23 cellular contexts compared by ENCODE assay signal in the genomic region with DNA sequence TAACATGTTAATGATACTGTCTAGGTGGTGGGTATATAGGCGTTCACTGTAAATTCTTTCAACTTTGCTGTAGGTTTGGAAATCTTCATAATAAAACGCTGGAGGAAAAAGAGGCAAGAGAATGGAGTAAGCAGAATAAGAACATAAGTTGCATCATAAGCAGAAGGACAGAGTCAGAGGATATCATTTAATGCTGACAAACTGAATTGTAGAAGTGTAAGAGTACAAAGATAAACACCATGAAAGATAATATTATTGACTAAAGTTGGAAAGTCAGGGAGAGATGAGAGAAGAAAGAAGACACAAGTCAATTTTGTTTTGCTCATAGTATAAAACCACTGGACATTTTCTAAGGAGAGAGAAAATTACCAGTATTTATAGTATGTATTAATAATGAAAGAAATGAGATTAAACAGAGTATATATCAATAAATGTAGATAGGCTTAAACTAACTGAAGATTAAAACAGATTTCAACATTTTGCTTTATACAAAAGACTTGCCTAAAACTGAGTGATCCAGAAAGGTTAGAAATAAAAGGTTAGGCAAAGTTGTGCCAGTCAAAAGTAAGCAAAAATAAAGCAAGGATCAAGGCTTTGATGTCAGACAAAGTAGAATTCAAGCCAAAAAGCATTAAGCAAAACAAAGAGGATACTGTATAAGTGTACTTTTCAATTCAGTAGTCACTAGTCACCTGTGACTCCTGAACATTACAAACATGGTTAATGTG. TPM values are rescaled to one million over a fixed set of nuclear protein-coding genes. Genes with fewer than 3 reads are reported as not detected.
"Had no signal": no experiment of that assay in that cellular context is flagged by ENCODE, and none has a peak within 500 bp of the region (broad histone marks: within the 10 kb centered on the region; RNA-seq: fewer than 3 reads in every experiment).

No MANE protein-coding gene starts in this region.

- H3K27me3 Mint-ChIP-seq: stimulated activated naive CD8-positive, alpha-beta T cell treated with anti-CD3 and anti-CD28 coated beads, Interleukin-15, amount 100 ng/mL, for 72 hours had no signal

- H3K4me2 ChIP-seq: neural progenitor cell had no signal

- H3K27ac Mint-ChIP-seq: activated CD4-positive, alpha-beta memory T cell treated with anti-CD3 and anti-CD28 coated beads for 36 hours; activated naive CD8-positive, alpha-beta T cell treated with anti-CD3 and anti-CD28 coated beads, Interleukin-2, amount 50 U/mL, for 24 hours; activated T-helper 1 cell treated with anti-CD3 and anti-CD28 coated beads, Interleukin-12 subunit alpha, Interleukin-12 subunit beta, Interleukin-2, Interleukin-4 antibody, amounts not matched to agents 30 ng/mL and 10 ng/mL and 1 ng/mL, durations not matched to agents 14 hours and 24 hours and 36 hours; mesothelial cell of epicardium; naive thymus-derived CD8-positive, alpha-beta T cell; neural progenitor cell; stimulated activated naive CD8-positive, alpha-beta T cell treated with anti-CD3 and anti-CD28 coated beads, Interleukin-15, amount 100 ng/mL, for 72 hours; T-helper 1 cell treated with Interleukin-12 subunit alpha and Interleukin-12 subunit beta and Interleukin-4 antibody, amounts not matched to agents 30 μg/mL and 1 μg/mL, for 36 hours had no signal

- H3K27ac ChIP-seq: brain microvascular endothelial cell, neural progenitor cell, tibial artery had no signal

- H3K4me3 ChIP-seq: left ventricle myocardium inferior, neural progenitor cell, tibial artery had no signal

- H3K4me1 ChIP-seq: neural progenitor cell had no signal

- H3K4me3 Mint-ChIP-seq: activated CD4-positive, alpha-beta memory T cell treated with anti-CD3 and anti-CD28 coated beads for 36 hours; activated naive CD8-positive, alpha-beta T cell treated with anti-CD3 and anti-CD28 coated beads, Interleukin-2, amount 50 U/mL, for 24 hours; activated T-helper 1 cell treated with anti-CD3 and anti-CD28 coated beads, Interleukin-12 subunit alpha, Interleukin-12 subunit beta, Interleukin-2, Interleukin-4 antibody, amounts not matched to agents 30 ng/mL and 10 ng/mL and 1 ng/mL, durations not matched to agents 14 hours and 24 hours and 36 hours; mesothelial cell of epicardium; naive thymus-derived CD8-positive, alpha-beta T cell; neural progenitor cell; stimulated activated naive CD8-positive, alpha-beta T cell treated with anti-CD3 and anti-CD28 coated beads, Interleukin-15, amount 100 ng/mL, for 72 hours; T-helper 1 cell treated with Interleukin-12 subunit alpha and Interleukin-12 subunit beta and Interleukin-4 antibody, amounts not matched to agents 30 μg/mL and 1 μg/mL, for 36 hours had no signal

- H3K9me3 ChIP-seq: left ventricle myocardium inferior, tibial artery had no signal

- H3K27me3 ChIP-seq: brain microvascular endothelial cell, neural progenitor cell, tibial artery had no signal

- DNase-seq: activated CD4-positive, alpha-beta memory T cell treated with anti-CD3 and anti-CD28 coated beads for 36 hours; activated CD4-positive, alpha-beta T cell treated with anti-CD3 and anti-CD28 coated beads for 48 hours; activated gamma-delta T cell; activated naive CD4-positive, alpha-beta T cell treated with anti-CD3 and anti-CD28 coated beads, Interleukin-2, amount 50 U/mL, for 16 hours; activated naive CD8-positive, alpha-beta T cell treated with anti-CD3 and anti-CD28 coated beads, Interleukin-2, amount 50 U/mL, for 24 hours; aorta; brain microvascular endothelial cell; caudate nucleus; effector memory CD4-positive, alpha-beta T cell; foreskin melanocyte; glutamatergic neuron; hippocampal formation; left ventricle myocardium inferior; mammary epithelial cell; naive thymus-derived CD8-positive, alpha-beta T cell; stimulated activated CD4-positive, alpha-beta T cell treated with anti-CD3 and anti-CD28 coated beads, Interleukin-12 subunit alpha, Interleukin-12 subunit beta, amount 100 ng/mL, for 4 hours; stimulated activated naive CD8-positive, alpha-beta T cell treated with anti-CD3 and anti-CD28 coated beads, Interleukin-15, amount 100 ng/mL, for 72 hours; T1000; tibial artery had no signal

- H3K9me3 Mint-ChIP-seq: activated CD4-positive, alpha-beta memory T cell treated with anti-CD3 and anti-CD28 coated beads for 36 hours; activated naive CD8-positive, alpha-beta T cell treated with anti-CD3 and anti-CD28 coated beads, Interleukin-2, amount 50 U/mL, for 24 hours; activated T-helper 1 cell treated with anti-CD3 and anti-CD28 coated beads, Interleukin-12 subunit alpha, Interleukin-12 subunit beta, Interleukin-2, Interleukin-4 antibody, amounts not matched to agents 30 ng/mL and 10 ng/mL and 1 ng/mL, durations not matched to agents 14 hours and 24 hours and 36 hours; naive thymus-derived CD8-positive, alpha-beta T cell; neural progenitor cell; stimulated activated naive CD8-positive, alpha-beta T cell treated with anti-CD3 and anti-CD28 coated beads, Interleukin-15, amount 100 ng/mL, for 72 hours; T-helper 1 cell treated with Interleukin-12 subunit alpha and Interleukin-12 subunit beta and Interleukin-4 antibody, amounts not matched to agents 30 μg/mL and 1 μg/mL, for 36 hours had no signal

- ATAC-seq: activated naive CD8-positive, alpha-beta T cell treated with anti-CD3 and anti-CD28 coated beads, Interleukin-2, amount 50 U/mL, for 24 hours; naive thymus-derived CD8-positive, alpha-beta T cell; stimulated activated naive CD8-positive, alpha-beta T cell treated with anti-CD3 and anti-CD28 coated beads, Interleukin-15, amount 100 ng/mL, for 72 hours had no signal

- H3K36me3 Mint-ChIP-seq: activated CD4-positive, alpha-beta memory T cell treated with anti-CD3 and anti-CD28 coated beads for 36 hours; mesothelial cell of epicardium; naive thymus-derived CD8-positive, alpha-beta T cell; neural progenitor cell had no signal

- H3K4me1 Mint-ChIP-seq: activated naive CD8-positive, alpha-beta T cell treated with anti-CD3 and anti-CD28 coated beads, Interleukin-2, amount 50 U/mL, for 24 hours; naive thymus-derived CD8-positive, alpha-beta T cell; neural progenitor cell had no signal

- H3K36me3 ChIP-seq: brain microvascular endothelial cell, left ventricle myocardium inferior, neural progenitor cell, tibial artery had no signal

- H2AFZ ChIP-seq: neural progenitor cell had no signal

RNA-seq across cellular contexts. Expression of gene VIT, which starts 42.4 kb away (rescaled TPM):
- total RNA-seq: activated CD4-positive, alpha-beta memory T cell treated with anti-CD3 and anti-CD28 coated beads for 36 hours; activated T-helper 1 cell treated with anti-CD3 and anti-CD28 coated beads, Interleukin-12 subunit alpha, Interleukin-12 subunit beta, Interleukin-2, Interleukin-4 antibody, amounts not matched to agents 30 ng/mL and 10 ng/mL and 1 ng/mL, durations not matched to agents 14 hours and 24 hours and 36 hours; naive thymus-derived CD8-positive, alpha-beta T cell had no signal
- polyA plus RNA-seq: aorta had no signal
